4 cellular contexts compared by ENCODE assay signal in genomic region chr6:168281314-168281713, GRCh38. TPM values are rescaled to one million over a fixed set of nuclear protein-coding genes. Genes with fewer than 3 reads are reported as not detected.
"Had no signal": no experiment of that assay in that cellular context is flagged by ENCODE, and none has a peak within 500 bp of the region (broad histone marks: within the 10 kb centered on the region; RNA-seq: fewer than 3 reads in every experiment).

No MANE protein-coding gene starts in this region.

RNA-seq across cellular contexts. Expression of gene DACT2, which starts 38.3 kb away (rescaled TPM):
- total RNA-seq: natural killer cell, pulmonary artery endothelial cell, spleen had no signal
- polyA plus RNA-seq: naive thymus-derived CD4-positive, alpha-beta T cell had no signal
